8 cellular contexts compared by ENCODE assay signal in the genomic region with DNA sequence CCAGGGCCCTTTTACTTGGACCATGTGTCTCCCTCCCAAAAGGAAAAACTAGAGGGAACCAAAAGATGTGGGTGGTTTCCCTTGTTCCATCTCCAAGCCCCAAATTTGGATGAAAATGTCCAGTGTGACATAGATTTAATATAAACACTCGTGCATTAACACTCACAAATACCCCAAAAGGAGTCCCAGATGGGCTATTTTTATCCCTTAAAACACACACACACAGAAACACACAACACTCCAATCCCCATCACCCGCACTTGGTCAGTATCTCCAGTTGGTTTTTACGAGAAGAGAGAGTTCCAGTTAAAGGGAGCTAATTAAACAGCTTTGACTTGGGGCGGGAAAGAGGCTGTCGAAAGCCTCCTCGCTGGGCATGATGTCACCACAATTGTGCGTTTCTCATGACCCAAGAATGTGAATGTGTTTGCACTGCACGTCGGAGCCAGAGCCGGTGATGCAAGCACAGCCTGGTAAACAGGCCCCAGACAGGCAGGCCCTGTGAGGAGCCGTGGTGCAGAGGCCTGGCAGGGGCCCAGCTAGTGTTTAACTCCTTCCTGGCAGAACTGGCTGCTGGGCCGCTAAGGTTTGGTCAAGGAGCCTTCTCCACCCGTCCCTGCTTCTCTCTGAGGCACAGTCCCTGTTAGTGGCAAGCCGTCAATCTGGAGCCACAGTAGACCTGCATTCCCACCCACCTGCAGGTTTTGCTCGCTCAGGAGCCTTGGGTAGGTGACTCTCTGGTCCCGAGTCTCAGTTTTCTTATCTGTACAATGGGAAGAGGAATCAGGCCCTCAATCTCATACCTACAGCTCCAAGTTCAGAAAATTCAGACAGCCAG. TPM values are rescaled to one million over a fixed set of nuclear protein-coding genes. Genes with fewer than 3 reads are reported as not detected.
DNase-seq lines count a peak whose midpoint lies in the region; ATAC-seq, FAIRE-seq and TF ChIP-seq lines count a peak whose summit lies in the region.

No MANE protein-coding gene starts in this region.

- no peak overlapping the region for H3K4me3 Mint-ChIP-seq in astrocyte (ENCODE audit: unreplicated experiment)

- peaks cover 19% of the 10 kb centered on the region for H3K4me1 Mint-ChIP-seq in astrocyte (ENCODE audit: low read depth, unreplicated experiment)

- H3K9ac ChIP-seq in astrocyte (ENCODE audit: low read length): peak overlapping the region; percentile 73

- no peaks in the 10 kb centered on the region for H3K36me3 Mint-ChIP-seq in astrocyte (ENCODE audit: low read depth, unreplicated experiment)

- H3K27ac ChIP-seq in astrocyte (ENCODE audit: low read depth, low read length) (peak overlapping the region; percentile 50), sigmoid colon (peak overlapping the region; percentile 89 to 97 (median 90))

- no peaks in the 10 kb centered on the region for H3K9me3 Mint-ChIP-seq in astrocyte (ENCODE audit: unreplicated experiment)

- peak; percentile 54 for DNase-seq in SIG-M5 treated with dmso at 0.1 percent for 504 hours (lab: John Stamatoyannopoulos, UW; ENCODE audit: unreplicated experiment)
- no peak for DNase-seq in SIG-M5 (lab: John Stamatoyannopoulos, UW)
- DNase-seq in astrocyte (ENCODE audit: low read depth): peak; percentile 98
- DNase-seq in hippocampal formation (lab: John Stamatoyannopoulos, UW): peak; percentile 5 to 36
- DNase-seq in sigmoid colon: peak; percentile 99
- DNase-seq in SW 1271 (lab: John Stamatoyannopoulos, UW): no peak
- no peak for DNase-seq in activated T-cell treated with anti-CD3 and anti-CD28 coated beads for 4 hours

- TF ChIP-seq CTCF in astrocyte (IDR thresholded peaks at IDR 0.05; ENCODE audit: insufficient read depth, low read depth, low read length) (no peak), sigmoid colon (IDR thresholded peaks at IDR 0.05) (no peak)

- peak overlapping the region; percentile 75 for H2AFZ ChIP-seq in astrocyte (ENCODE audit: low read depth, low read length)

- 27 to 52% methylated on average over 16 of the region's 16 CpGs for WGBS in sigmoid colon, 2 donors

- no peaks in the 10 kb centered on the region for H3K79me2 ChIP-seq in astrocyte (ENCODE audit: insufficient read depth, low read length)

- no peaks in the 10 kb centered on the region for H4K20me1 ChIP-seq in astrocyte (ENCODE audit: insufficient read depth, low read length)

- FAIRE-seq in astrocyte (lab: Jason Lieb, UNC): no peak

- intact Hi-C loops in sigmoid colon (cut with DNase I): loop anchor here (1.0 to 2.0 kb wide), 3 partner anchors 15 to 87 kb away; a partner anchor contains a TSS

- ATAC-seq in GM19463 (IDR thresholded peaks at IDR 0.05; ENCODE audit: unreplicated experiment): no peak

- H3K27me3 ChIP-seq in astrocyte (ENCODE audit: insufficient read depth, low read length) (no peaks in the 10 kb centered on the region), sigmoid colon (no peaks in the 10 kb centered on the region)

- H3K27me3 Mint-ChIP-seq in astrocyte (ENCODE audit: low read depth, unreplicated experiment): no peaks in the 10 kb centered on the region

- peak; percentile 40 to 99 (median 79) for TF ChIP-seq EP300 in sigmoid colon (IDR thresholded peaks at IDR 0.05)

- peak overlapping the region; percentile 77 for H3K4me2 ChIP-seq in astrocyte (ENCODE audit: low read length)

- peaks cover 12% of the 10 kb centered on the region for H3K4me1 ChIP-seq in astrocyte (ENCODE audit: insufficient read depth, low read length)
- peaks cover 0 to 53% (median 45%) of the 10 kb centered on the region in 4 donors for H3K4me1 ChIP-seq in sigmoid colon

- TF ChIP-seq POLR2A in sigmoid colon (IDR thresholded peaks at IDR 0.05): no peak

- H3K36me3 ChIP-seq in astrocyte (ENCODE audit: insufficient read depth, low read length) (no peaks in the 10 kb centered on the region), sigmoid colon (no peaks in the 10 kb centered on the region)

- peak overlapping the region; percentile 94 for H3K27ac Mint-ChIP-seq in astrocyte (ENCODE audit: unreplicated experiment)

- no peaks in the 10 kb centered on the region for H3K9me3 ChIP-seq in astrocyte (ENCODE audit: insufficient read depth, low read depth, low read length)
- no peaks in the 10 kb centered on the region for H3K9me3 ChIP-seq in sigmoid colon

- H3K4me3 ChIP-seq in astrocyte (ENCODE audit: insufficient read depth, low read depth, low read length) (no peak overlapping the region), sigmoid colon (no peak overlapping the region)

RNA-seq across cellular contexts. Expression of a gene that starts 25.6 kb away (rescaled TPM):
- total RNA-seq in astrocyte (97.5 and 98.9 TPM in 2 replicates), sigmoid colon (1,000 to 10,000 TPM in 3 of 4 donors, 100 to 1,000 TPM in 1; 987 to 1,789 (median 1,228) TPM)
- 100 to 1,000 TPM in 1 of 3 donors, 10 to 100 TPM in 2; 23.8 to 103 (median 29.4) TPM for polyA plus RNA-seq in sigmoid colon

RNA-seq across cellular contexts. Expression of a gene that starts 51.8 kb away (rescaled TPM):
- 157 and 205 TPM in 2 replicates for total RNA-seq in astrocyte
- total RNA-seq in sigmoid colon: 1,000 to 10,000 TPM in 3 of 4 donors, 100 to 1,000 TPM in 1; 868 to 1,938 (median 1,638) TPM
- 100 to 1,000 TPM in 2 of 3 donors, 10 to 100 TPM in 1; 40.9 to 192 (median 169) TPM for polyA plus RNA-seq in sigmoid colon

Comparison
In these comparisons a context has a peak if more than half of its experiments do, and no peak if none do; other contexts are left out.
1. DNase-seq: peak in SIG-M5 treated with dmso at 0.1 percent for 504 hours (single experiment), astrocyte (single experiment), hippocampal formation (2 of 2) and sigmoid colon (single experiment); none in SIG-M5 (single experiment), SW 1271 (0 of 2) and activated T-cell treated with anti-CD3 and anti-CD28 coated beads for 4 hours (single experiment).